ENCODE assay signal across 10 cellular contexts in genomic region chr10:92692697-92693533, GRCh38. TPM values are rescaled to one million over a fixed set of nuclear protein-coding genes. Genes with fewer than 3 reads are reported as not detected.
DNase-seq lines count a peak whose midpoint lies in the region; TF ChIP-seq lines count a peak whose summit lies in the region.
"Had no signal": no experiment of that assay in that cellular context is flagged by ENCODE, and none has a peak within 500 bp of the region (broad histone marks: within the 10 kb centered on the region; RNA-seq: fewer than 3 reads in every experiment).

No MANE protein-coding gene starts in this region.

- H2BK12ac ChIP-seq in trophoblast cell (ENCODE audit: low read length): no peak overlapping the region

- H4K91ac ChIP-seq in trophoblast cell (ENCODE audit: low read depth, low read length): no peak overlapping the region

- H3K18ac ChIP-seq in trophoblast cell (ENCODE audit: low read length): no peak overlapping the region

- H3K36me3 ChIP-seq in H7 (replicated peaks; ENCODE audit: control insufficient read depth, insufficient read depth, low read length): no peaks in the 10 kb centered on the region
- no peaks in the 10 kb centered on the region for H3K36me3 ChIP-seq in fibroblast of lung (ENCODE audit: control insufficient read depth, insufficient read depth, low read length)
- no peaks in the 10 kb centered on the region for H3K36me3 ChIP-seq in trophoblast cell (ENCODE audit: control insufficient read depth in 1 of 2, insufficient read depth in 2 of 2, low read length in 2 of 2)

- H4K8ac ChIP-seq in trophoblast cell (ENCODE audit: low read depth, low read length): no peak overlapping the region

- peaks cover 5% of the 10 kb centered on the region for H3K79me2 ChIP-seq in fibroblast of lung (ENCODE audit: control insufficient read depth, insufficient read depth, low read length)
- H3K79me2 ChIP-seq in trophoblast cell (ENCODE audit: control insufficient read depth, insufficient read depth, low read length, poor library complexity): no peaks in the 10 kb centered on the region

- H3K4me1 ChIP-seq in fibroblast of lung (ENCODE audit: control insufficient read depth, extremely low read depth, insufficient read depth, low read length): peaks cover 3% of the 10 kb centered on the region
- H3K4me1 ChIP-seq in trophoblast cell (ENCODE audit: control insufficient read depth in 1 of 2, insufficient read depth in 2 of 2, low read length in 2 of 2): peaks cover 21 to 26% of the 10 kb centered on the region in 2 experiments

- no peak overlapping the region for H4K12ac ChIP-seq in trophoblast cell (ENCODE audit: low read depth, low read length)

- no peak overlapping the region for H2AK5ac ChIP-seq in trophoblast cell (ENCODE audit: low read length)

- no peak overlapping the region for H2BK120ac ChIP-seq in trophoblast cell (ENCODE audit: insufficient read depth, low read length, poor library complexity)

- H3K4me3 ChIP-seq in H7 (ENCODE audit: insufficient read depth, low read depth, low read length) (peak overlapping the region; percentile 57), fibroblast of lung (replicated peaks in 1 of 4; ENCODE audit: control extremely low read depth in 1 of 4, insufficient read depth in 1 of 4, low read depth in 3 of 4, low read length in 4 of 4) (peak overlapping the region; percentile 20 to 28 (median 27)), trophoblast cell (ENCODE audit: low read depth, low read length) (no peak overlapping the region)

- no peak overlapping the region for H3K4ac ChIP-seq in trophoblast cell (ENCODE audit: low read depth, low read length)

- H2AFZ ChIP-seq in fibroblast of lung (ENCODE audit: low read length): no peak overlapping the region
- no peak overlapping the region for H2AFZ ChIP-seq in trophoblast cell (ENCODE audit: insufficient read depth, low read length, poor library complexity)

- H3K9me3 ChIP-seq in fibroblast of lung (ENCODE audit: control insufficient read depth, insufficient read depth, low read depth, low read length) (no peaks in the 10 kb centered on the region), trophoblast cell (ENCODE audit: insufficient read depth, low read depth, low read length) (peaks cover 5% of the 10 kb centered on the region)

- no peak for TF ChIP-seq CTCF in fibroblast of lung (conservative IDR thresholded peaks at IDR 0.05 in 1 of 2, IDR thresholded peaks at IDR 0.05 in 1 of 2; ENCODE audit: low read depth in 1 of 2, low read length in 2 of 2)

- no peaks in the 10 kb centered on the region for H4K20me1 ChIP-seq in fibroblast of lung (ENCODE audit: control insufficient read depth, extremely low read depth, insufficient read depth, low read length)

- H3K14ac ChIP-seq in trophoblast cell (ENCODE audit: low read length): no peak overlapping the region

- H3K23ac ChIP-seq in trophoblast cell (ENCODE audit: low read length): no peak overlapping the region

- H3K27me3 ChIP-seq in H7 (ENCODE audit: control insufficient read depth, insufficient read depth, low read length) (peaks cover 96% of the 10 kb centered on the region), fibroblast of lung (ENCODE audit: control insufficient read depth, insufficient read depth, low read length) (no peaks in the 10 kb centered on the region), trophoblast cell (ENCODE audit: insufficient read depth, low read length) (peaks cover 68% of the 10 kb centered on the region)

- no peak overlapping the region for H3K27ac ChIP-seq in fibroblast of lung (ENCODE audit: insufficient read depth, low read length)
- H3K27ac ChIP-seq in trophoblast cell (ENCODE audit: low read depth, low read length): no peak overlapping the region

- H3K4me2 ChIP-seq in fibroblast of lung (ENCODE audit: extremely low read depth, insufficient read depth, low read length) (peak overlapping the region; percentile 70), trophoblast cell (ENCODE audit: low read length) (peak overlapping the region; percentile 45)

- no CpG with 5 or more reads among the region's 7 CpGs for WGBS in trophoblast cell (ENCODE audit: extremely low coverage, insufficient coverage, insufficient read length)

- DNase-seq in H7 (no peak), NCI-H146 (lab: John Stamatoyannopoulos, UW) (peak; percentile 63), fibroblast of lung (ENCODE audit: low read depth in 2 of 2) (no peak), trophoblast cell (no peak), DMS 273 treated with DMSO at 0.1 percent for 48 hours (lab: John Stamatoyannopoulos, UW) (no peak), UCSD-AML1 (lab: John Stamatoyannopoulos, UW; ENCODE audit: unreplicated experiment) (no peak), SHP77 treated with DMSO at 0.1 percent for 48 hours (lab: John Stamatoyannopoulos, UW) (no peak)
- no peak for DNase-seq in activated CD4-positive, alpha-beta T cell treated with anti-CD3 and anti-CD28 coated beads, Interleukin-2, amount 50 U/mL, for 4 hours
- DNase-seq: stimulated activated CD4-positive, alpha-beta T cell treated with anti-CD3 and anti-CD28 coated beads, Interleukin-15, amount 100 ng/mL, for 24 hours; substantia nigra had no signal

- no peak overlapping the region for H2BK5ac ChIP-seq in trophoblast cell (ENCODE audit: low read depth, low read length, poor library complexity)

- H3K79me1 ChIP-seq in trophoblast cell (ENCODE audit: low read length): no peaks in the 10 kb centered on the region

- H3K9ac ChIP-seq in fibroblast of lung (ENCODE audit: insufficient read depth, low read length) (no peak overlapping the region), trophoblast cell (ENCODE audit: low read length) (no peak overlapping the region)

RNA-seq across cellular contexts. Expression of gene HHEX, which starts 3.2 kb away (rescaled TPM):
- 7.0 and 7.2 TPM in 2 replicates for total RNA-seq in H7 (2014; rRNA removed; shearing (Covaris generic))
- 3.1 and 3.5 TPM in 2 replicates for total RNA-seq in fibroblast of lung
- polyA plus RNA-seq in fibroblast of lung: 2.9 and 13.2 TPM in 2 replicates
- polyA plus RNA-seq in fibroblast of lung (2012): 2.9 and 14.3 TPM in 2 replicates
- 4.2 and 4.4 TPM in 2 replicates for polyA minus RNA-seq in fibroblast of lung (ENCODE audit: low replicate concordance)
- not detected in 2 replicates for polyA plus RNA-seq in trophoblast cell (2013)
